In the genomic region with DNA sequence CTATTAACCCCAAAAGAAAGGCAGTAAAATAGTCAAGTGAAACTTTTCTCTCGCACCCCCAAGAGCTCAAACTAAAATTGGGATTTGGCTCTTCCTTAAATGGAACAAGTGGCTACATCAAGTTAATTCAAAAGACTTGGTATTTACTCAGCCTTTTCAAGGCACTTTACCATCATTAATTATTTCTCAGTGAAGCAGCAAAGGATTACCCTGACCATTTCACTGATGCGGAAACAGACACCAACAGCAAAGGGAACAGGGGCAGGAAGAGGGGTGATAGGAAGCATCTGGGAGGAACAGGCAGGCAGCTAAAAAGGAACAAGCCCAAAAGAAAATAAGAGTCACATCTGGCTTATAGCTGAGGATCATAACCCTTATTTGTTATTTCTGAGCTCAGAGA, we compare ENCODE assay signal across 28 cellular contexts. TPM values are rescaled to one million over a fixed set of nuclear protein-coding genes. Genes with fewer than 3 reads are reported as not detected.
DNase-seq lines count a peak whose midpoint lies in the region; ATAC-seq, FAIRE-seq and TF ChIP-seq lines count a peak whose summit lies in the region.
"Had no signal": no experiment of that assay in that cellular context is flagged by ENCODE, and none has a peak within 500 bp of the region (broad histone marks: within the 10 kb centered on the region; RNA-seq: fewer than 3 reads in every experiment).

No MANE protein-coding gene starts in this region.

- H3K9me3 Mint-ChIP-seq in stimulated activated naive B cell treated with anti-CD40 and anti-IgM and Interleukin-4, amounts not matched to agents 10 μg/mL and 1 μg/mL and 100 μg/mL, for 72 hours: no peaks in the 10 kb centered on the region
- H3K9me3 Mint-ChIP-seq: CD4-positive, CD25-positive, alpha-beta regulatory T cell had no signal

- peaks cover 0 to 61% (median 0%) of the 10 kb centered on the region in 7 donors for H3K27me3 ChIP-seq in heart right ventricle
- H3K27me3 ChIP-seq: sigmoid colon, suprapubic skin had no signal

- DNase-seq in ACHN (peak; percentile 18), D721Med (ENCODE audit: insufficient read length, low spot score) (no peak), NCI-H69 (lab: John Stamatoyannopoulos, UW) (peak; percentile 66), kidney glomerular epithelial cell (lab: John Stamatoyannopoulos, UW) (peak; percentile 1), heart right ventricle (no peak)
- no peak for DNase-seq in activated effector memory CD4-positive, alpha-beta T cell treated with anti-CD3 and anti-CD28 coated beads, Interleukin-2, amount 50 U/mL, for 16 hours
- no peak for DNase-seq in stimulated activated naive B cell treated with anti-CD40 and anti-IgM and Interleukin-4, amounts not matched to agents 10 μg/mL and 1 μg/mL and 100 μg/mL, for 72 hours
- DNase-seq: activated CD4-positive, alpha-beta T cell treated with anti-CD3 and anti-CD28 coated beads for 48 hours; activated naive CD4-positive, alpha-beta T cell; activated T-cell treated with anti-CD3 and anti-CD28 coated beads, Interleukin-2, amount 50 U/mL, for 1 hour; adrenal gland; CD4-positive, CD25-positive, alpha-beta regulatory T cell; DMS 273 treated with DMSO at 0.1 percent for 48 hours; KG1; MM.1S; NCI-H146; SIG-M5; sigmoid colon; stimulated activated CD4-positive, alpha-beta T cell treated with anti-CD3 and anti-CD28 coated beads, Interleukin-15, amount 100 ng/mL, for 24 hours; stimulated activated naive CD4-positive, alpha-beta T cell; SW 1271; T-helper 9 cell; WERI-Rb-1 had no signal

- H3K4me1 ChIP-seq in heart right ventricle: peaks cover 0 to 6% (median 0%) of the 10 kb centered on the region in 9 donors
- H3K4me1 ChIP-seq: adrenal gland, sigmoid colon had no signal

- H3K27me3 Mint-ChIP-seq in stimulated activated naive B cell treated with anti-CD40 and anti-IgM and Interleukin-4, amounts not matched to agents 10 μg/mL and 1 μg/mL and 100 μg/mL, for 72 hours: peaks cover 9 to 15% of the 10 kb centered on the region in 2 donors

- no peak overlapping the region for H3K27ac ChIP-seq in heart right ventricle
- H3K27ac ChIP-seq: adrenal gland, epithelial cell of prostate, sigmoid colon, suprapubic skin, WERI-Rb-1 had no signal

- in situ Hi-C loops in ACHN (cut with HindIII; ENCODE audit: low pct_ligation_motif_present, low pct_unique_long_range_greater_than_20kb, low sequenced_read_pairs): no loop called here

- intact Hi-C loops in heart right ventricle (cut with DNase I): no loop called here

- WGBS in heart right ventricle, 2 donors: 56 to 78% methylated on average over 2 of the region's 2 CpGs

- FAIRE-seq in D721Med (lab: Jason Lieb, UNC): peak; percentile 25
- FAIRE-seq: H54 had no signal

- no peaks in the 10 kb centered on the region for H3K9me3 ChIP-seq in heart right ventricle
- H3K9me3 ChIP-seq: adrenal gland, sigmoid colon, suprapubic skin had no signal

- H3K4me1 Mint-ChIP-seq in stimulated activated naive B cell treated with anti-CD40 and anti-IgM and Interleukin-4, amounts not matched to agents 10 μg/mL and 1 μg/mL and 100 μg/mL, for 72 hours: peaks cover 3 to 13% of the 10 kb centered on the region in 2 donors

- ATAC-seq in heart right ventricle (no peak), HG03196 (IDR thresholded peaks at IDR 0.05; ENCODE audit: unreplicated experiment) (no peak)
- ATAC-seq in stimulated activated naive B cell treated with anti-CD40 and anti-IgM and Interleukin-4, amounts not matched to agents 10 μg/mL and 1 μg/mL and 100 μg/mL, for 72 hours (replicated peaks): no peak

- TF ChIP-seq CTCF in D721Med (IDR thresholded peaks at IDR 0.05; ENCODE audit: insufficient read depth, missing control alignments) (no peak), heart right ventricle (IDR thresholded peaks at IDR 0.05) (no peak)

- no peak overlapping the region for H3K4me3 Mint-ChIP-seq in stimulated activated naive B cell treated with anti-CD40 and anti-IgM and Interleukin-4, amounts not matched to agents 10 μg/mL and 1 μg/mL and 100 μg/mL, for 72 hours
- H3K4me3 Mint-ChIP-seq: CD4-positive, CD25-positive, alpha-beta regulatory T cell had no signal

- H3K4me3 ChIP-seq in heart right ventricle: no peak overlapping the region
- H3K4me3 ChIP-seq: adrenal gland, lung, sigmoid colon, suprapubic skin had no signal

- no peaks in the 10 kb centered on the region for H3K36me3 Mint-ChIP-seq in stimulated activated naive B cell treated with anti-CD40 and anti-IgM and Interleukin-4, amounts not matched to agents 10 μg/mL and 1 μg/mL and 100 μg/mL, for 72 hours
- H3K36me3 Mint-ChIP-seq: CD4-positive, CD25-positive, alpha-beta regulatory T cell had no signal

- H3K27ac Mint-ChIP-seq in stimulated activated naive B cell treated with anti-CD40 and anti-IgM and Interleukin-4, amounts not matched to agents 10 μg/mL and 1 μg/mL and 100 μg/mL, for 72 hours: no peak overlapping the region
- H3K27ac Mint-ChIP-seq: CD4-positive, CD25-positive, alpha-beta regulatory T cell had no signal

- no peaks in the 10 kb centered on the region for H3K36me3 ChIP-seq in heart right ventricle
- H3K36me3 ChIP-seq: adrenal gland, sigmoid colon, suprapubic skin, WERI-Rb-1 had no signal

RNA-seq across cellular contexts. Expression of a gene that starts 2.7 kb away (rescaled TPM):
- total RNA-seq in heart right ventricle: 1 to 10 TPM in 1 of 10 donors, under 1 TPM in 9; 0.62 to 1.6 (median 0.88) TPM
- polyA plus RNA-seq in heart right ventricle: 1 to 10 TPM; 1.6 TPM

Comparison
In these comparisons a context has a peak if more than half of its experiments do, and no peak if none do; other contexts are left out.
1. DNase-seq: peak in ACHN (single experiment), NCI-H69 (single experiment) and kidney glomerular epithelial cell (single experiment); none in D721Med (single experiment), heart right ventricle (0 of 2), activated effector memory CD4-positive, alpha-beta T cell treated with anti-CD3 and anti-CD28 coated beads, Interleukin-2, amount 50 U/mL, for 16 hours (single experiment) and stimulated activated naive B cell treated with anti-CD40 and anti-IgM and Interleukin-4, amounts not matched to agents 10 μg/mL and 1 μg/mL and 100 μg/mL, for 72 hours (single experiment).